Comparison of ENCODE assay signal across 1 cellular context in the genomic region with DNA sequence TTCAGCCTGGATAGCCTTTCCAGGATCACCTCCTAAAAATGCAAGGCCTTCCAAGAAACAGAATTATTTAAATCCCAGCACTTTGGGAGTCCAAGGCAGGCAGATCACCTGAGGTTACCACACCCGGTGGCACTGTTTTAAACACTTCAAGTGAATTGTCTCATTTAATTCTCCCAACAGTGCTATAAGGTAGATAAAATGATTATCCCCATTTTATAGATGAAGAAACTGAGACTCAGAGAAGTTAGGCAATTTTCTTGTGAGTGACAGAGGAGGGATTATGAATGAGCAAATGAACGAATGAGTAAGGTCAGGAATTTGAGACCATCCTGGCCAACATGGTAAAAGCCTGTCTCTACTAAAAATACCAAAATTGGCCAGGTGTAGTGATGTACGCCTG.
TF ChIP-seq lines count a peak whose summit lies in the region.

No MANE protein-coding gene starts in this region.

TF ChIP-seq in HepG2, 621 proteins besides CTCF, POLR2A, EP300 and RAD21:
- TF ChIP-seq ZNF143 (CRISPR knock-in tag; IDR thresholded peaks at IDR 0.05) = no peak
- TF ChIP-seq ZNF597 (CRISPR knock-in tag; IDR thresholded peaks at IDR 0.05) = no peak
- TF ChIP-seq TRIM22 (IDR thresholded peaks at IDR 0.05) = no peak
- TF ChIP-seq ZNF3 (CRISPR knock-in tag; IDR thresholded peaks at IDR 0.05) = no peak
- TF ChIP-seq ZNF83 (CRISPR knock-in tag; IDR thresholded peaks at IDR 0.05; ENCODE audit: borderline replicate concordance) = no peak
- peak; percentile 70 for TF ChIP-seq ZNF629 (CRISPR knock-in tag; conservative IDR thresholded peaks at IDR 0.05)
- no peak for TF ChIP-seq ZBTB40 (IDR thresholded peaks at IDR 0.05)
- no peak for TF ChIP-seq ZBTB40 (CRISPR knock-in tag; IDR thresholded peaks at IDR 0.05)
- TF ChIP-seq ZKSCAN8 (CRISPR knock-in tag; IDR thresholded peaks at IDR 0.05; ENCODE audit: borderline replicate concordance) = no peak
TF ChIP-seq in HepG2: peak in this region for 1.
